ENCODE assay signal across 8 cellular contexts in the genomic region with DNA sequence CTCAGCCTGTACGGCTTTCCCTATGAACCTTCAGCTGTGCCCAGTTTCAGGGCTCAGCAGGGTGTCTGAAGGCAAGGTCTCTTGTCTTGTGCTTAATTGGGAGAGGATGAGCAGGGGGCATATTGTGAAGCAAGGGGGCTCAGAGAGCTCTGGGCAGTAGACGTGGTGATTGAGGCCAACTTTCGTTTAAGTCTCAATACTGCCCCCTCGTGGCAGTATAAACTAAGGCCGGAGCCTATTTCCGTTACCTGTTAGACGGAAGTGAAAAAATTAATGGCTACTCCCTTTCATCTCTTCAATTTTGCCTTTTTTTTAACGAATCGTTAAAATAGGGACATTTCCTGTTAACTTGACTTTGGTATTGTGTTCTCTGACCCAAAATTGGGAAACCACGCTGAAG.
DNase-seq lines count a peak whose midpoint lies in the region; ATAC-seq and TF ChIP-seq lines count a peak whose summit lies in the region.

No MANE protein-coding gene starts in this region.

- H3K4me1 Mint-ChIP-seq in activated naive CD4-positive, alpha-beta T cell treated with anti-CD3 and anti-CD28 coated beads, Interleukin-2, amount 10 ng/mL, durations not matched to agents 7 days and 5 days: no peaks in the 10 kb centered on the region

- peak in 2 of 3 donors; percentile 0 to 30 for DNase-seq in stimulated activated CD4-positive, alpha-beta T cell treated with anti-CD3 and anti-CD28 coated beads, Interleukin-12 subunit alpha, Interleukin-12 subunit beta, amount 100 ng/mL, for 48 hours (ENCODE audit: low read depth in 2 of 3, low spot score in 1 of 3)
- DNase-seq in stimulated activated CD4-positive, alpha-beta T cell treated with anti-CD3 and anti-CD28 coated beads, Interleukin-4, amount 100 ng/mL, for 4 hours: no peak
- DNase-seq in MM.1S: peak; percentile 52
- DNase-seq in activated naive CD4-positive, alpha-beta T cell treated with anti-CD3 and anti-CD28 coated beads, Interleukin-2, amount 10 ng/mL, durations not matched to agents 7 days and 5 days: peak; percentile 48
- DNase-seq in right cardiac atrium: peak in 2 of 3 donors; percentile 44 to 66
- DNase-seq in smooth muscle cell (lab: John Stamatoyannopoulos, UW; ENCODE audit: unreplicated experiment): peak; percentile 3
- DNase-seq in cerebellar nuclear complex (lab: John Stamatoyannopoulos, UW): no peak

- no peaks in the 10 kb centered on the region for H3F3A ChIP-seq in MM.1S (ENCODE audit: insufficient read depth, low read length)
- no peaks in the 10 kb centered on the region for H3F3A ChIP-seq in smooth muscle cell (ENCODE audit: low read depth)

- H3K4me3 ChIP-seq in MM.1S (ENCODE audit: low read length) (no peak overlapping the region), right cardiac atrium (ENCODE audit: low read length) (no peak overlapping the region), smooth muscle cell (no peak overlapping the region)

- H3K4me2 ChIP-seq in MM.1S (ENCODE audit: low read depth, low read length): no peak overlapping the region
- no peak overlapping the region for H3K4me2 ChIP-seq in smooth muscle cell

- CTCF ChIA-PET in activated naive CD4-positive, alpha-beta T cell treated with anti-CD3 and anti-CD28 coated beads, Interleukin-2, amount 10 ng/mL, durations not matched to agents 7 days and 5 days (lab: Charles Lee): interaction anchor here (0.6 to 3.9 kb wide), 9 partner anchors 8 to 655 kb away, joined by 3 to 23 read pairs (median 3); a partner anchor contains a TSS

- H3K27ac ChIP-seq in MM.1S (ENCODE audit: low read length): no peak overlapping the region
- no peak overlapping the region for H3K27ac ChIP-seq in right cardiac atrium (ENCODE audit: low read length)
- no peak overlapping the region for H3K27ac ChIP-seq in smooth muscle cell (ENCODE audit: low read depth)

- H3K27me3 ChIP-seq in MM.1S (replicated peaks; ENCODE audit: insufficient read depth, low read length) (no peaks in the 10 kb centered on the region), right cardiac atrium (ENCODE audit: control insufficient read depth, insufficient read depth) (no peaks in the 10 kb centered on the region), smooth muscle cell (ENCODE audit: low read depth) (no peaks in the 10 kb centered on the region)

- peak; percentile 79 for ATAC-seq in GM21737 (IDR thresholded peaks at IDR 0.05; ENCODE audit: unreplicated experiment)
- peak; percentile 68 to 73 for ATAC-seq in right cardiac atrium

- H3K79me2 ChIP-seq in MM.1S (ENCODE audit: low read length) (no peaks in the 10 kb centered on the region), smooth muscle cell (ENCODE audit: low read depth) (no peaks in the 10 kb centered on the region)

- H3K36me3 ChIP-seq in MM.1S (replicated peaks; ENCODE audit: insufficient read depth, low read length): no peaks in the 10 kb centered on the region
- no peaks in the 10 kb centered on the region for H3K36me3 ChIP-seq in smooth muscle cell (ENCODE audit: low read depth)

- H3K4me1 ChIP-seq in MM.1S (ENCODE audit: low read length) (no peaks in the 10 kb centered on the region), right cardiac atrium (ENCODE audit: control insufficient read depth, insufficient read depth, low read length) (peaks cover 3% of the 10 kb centered on the region), smooth muscle cell (ENCODE audit: low read depth) (no peaks in the 10 kb centered on the region)

- 21% methylated on average over 10 of the region's 10 CpGs for WGBS in right cardiac atrium
- 14% methylated on average over 10 of the region's 10 CpGs for WGBS in smooth muscle cell (ENCODE audit: low lambda C conversion rate)

- H3K36me3 Mint-ChIP-seq in activated naive CD4-positive, alpha-beta T cell treated with anti-CD3 and anti-CD28 coated beads, Interleukin-2, amount 10 ng/mL, durations not matched to agents 7 days and 5 days: no peaks in the 10 kb centered on the region

- no peak overlapping the region for H3K9ac ChIP-seq in MM.1S (ENCODE audit: low read length)
- no peak overlapping the region for H3K9ac ChIP-seq in smooth muscle cell (ENCODE audit: low read depth)

- H2AFZ ChIP-seq in MM.1S (ENCODE audit: low read length): 0 out of 2 replicates have a peak overlapping the region, but pooled peaks have one; percentile 46
- no peak overlapping the region for H2AFZ ChIP-seq in smooth muscle cell (ENCODE audit: low read depth)

- no peaks in the 10 kb centered on the region for H3K9me3 Mint-ChIP-seq in activated naive CD4-positive, alpha-beta T cell treated with anti-CD3 and anti-CD28 coated beads, Interleukin-2, amount 10 ng/mL, durations not matched to agents 7 days and 5 days

- H3K27me3 Mint-ChIP-seq in activated naive CD4-positive, alpha-beta T cell treated with anti-CD3 and anti-CD28 coated beads, Interleukin-2, amount 10 ng/mL, durations not matched to agents 7 days and 5 days: no peaks in the 10 kb centered on the region

- no peaks in the 10 kb centered on the region for H4K20me1 ChIP-seq in MM.1S (ENCODE audit: insufficient read depth, low read length)
- H4K20me1 ChIP-seq in smooth muscle cell (ENCODE audit: low read depth): no peaks in the 10 kb centered on the region

- no peaks in the 10 kb centered on the region for H3K9me3 ChIP-seq in MM.1S (replicated peaks; ENCODE audit: insufficient read depth, low read length)
- H3K9me3 ChIP-seq in right cardiac atrium (ENCODE audit: control insufficient read depth, low read length): no peaks in the 10 kb centered on the region
- no peaks in the 10 kb centered on the region for H3K9me3 ChIP-seq in smooth muscle cell (replicated peaks; ENCODE audit: low read depth)

- no peaks in the 10 kb centered on the region for H3K9me2 ChIP-seq in MM.1S (replicated peaks; ENCODE audit: insufficient read depth, low read length)

- TF ChIP-seq CTCF in MM.1S (IDR thresholded peaks at IDR 0.05; ENCODE audit: low read length): peak; percentile 72
- peak; percentile 78 for TF ChIP-seq CTCF in smooth muscle cell (IDR thresholded peaks at IDR 0.05; ENCODE audit: borderline replicate concordance, insufficient read depth, poor library complexity, severe bottlenecking)

- intact Hi-C loops in right cardiac atrium (cut with DNase I): loop anchor here (2.0 to 10.0 kb wide), 5 partner anchors 140 to 275 kb away; a partner anchor contains a TSS

- H3K27ac Mint-ChIP-seq in activated naive CD4-positive, alpha-beta T cell treated with anti-CD3 and anti-CD28 coated beads, Interleukin-2, amount 10 ng/mL, durations not matched to agents 7 days and 5 days: no peak overlapping the region

- H3K4me3 Mint-ChIP-seq in activated naive CD4-positive, alpha-beta T cell treated with anti-CD3 and anti-CD28 coated beads, Interleukin-2, amount 10 ng/mL, durations not matched to agents 7 days and 5 days: no peak overlapping the region

Comparison
In these comparisons a context has a peak if more than half of its experiments do, and no peak if none do; other contexts are left out.
1. DNase-seq: peak in stimulated activated CD4-positive, alpha-beta T cell treated with anti-CD3 and anti-CD28 coated beads, Interleukin-12 subunit alpha, Interleukin-12 subunit beta, amount 100 ng/mL, for 48 hours (2 of 3), MM.1S (single experiment), activated naive CD4-positive, alpha-beta T cell treated with anti-CD3 and anti-CD28 coated beads, Interleukin-2, amount 10 ng/mL, durations not matched to agents 7 days and 5 days (single experiment), right cardiac atrium (2 of 3) and smooth muscle cell (single experiment); none in stimulated activated CD4-positive, alpha-beta T cell treated with anti-CD3 and anti-CD28 coated beads, Interleukin-4, amount 100 ng/mL, for 4 hours (0 of 2) and cerebellar nuclear complex (0 of 2).